ENCODE assay signal across 10 cellular contexts in the genomic region with DNA sequence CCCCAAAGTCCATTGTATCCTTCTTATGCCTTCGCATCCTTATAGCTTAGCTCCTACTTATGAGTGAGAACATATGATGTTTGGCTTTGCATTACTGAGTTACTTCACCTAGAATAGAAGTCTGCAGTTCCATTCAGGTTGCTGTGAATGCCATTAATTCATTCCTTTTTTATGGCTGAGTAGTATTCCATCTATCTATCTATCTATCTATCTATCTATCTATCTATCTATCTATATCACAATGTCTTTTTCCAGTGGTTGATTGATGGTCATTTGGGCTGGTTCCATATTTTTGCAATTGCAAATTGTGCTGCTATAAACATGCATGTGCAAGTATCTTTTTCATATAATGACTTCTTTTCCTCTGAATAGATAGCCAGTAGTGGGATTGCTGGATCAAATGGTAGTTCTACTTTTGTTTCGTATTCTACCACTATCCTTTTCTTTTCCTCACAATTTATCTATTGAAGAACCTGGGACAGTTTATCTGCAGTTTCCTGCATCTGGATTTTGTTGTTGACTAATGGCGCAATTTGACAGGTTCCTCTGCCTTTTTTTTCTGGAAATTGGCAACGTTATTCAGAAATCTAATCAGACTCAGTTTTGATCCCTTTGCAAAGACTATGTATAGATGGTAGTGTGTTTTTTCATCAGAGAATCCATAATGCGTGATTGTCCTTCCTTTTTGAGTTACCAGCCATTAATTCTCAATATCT.
"Had no signal": no experiment of that assay in that cellular context is flagged by ENCODE, and none has a peak within 500 bp of the region (broad histone marks: within the 10 kb centered on the region; RNA-seq: fewer than 3 reads in every experiment).

No MANE protein-coding gene starts in this region.

- DNase-seq: GM23248, GOT3, HFFc6, IMR-90, Karpas-422, KBM-7 had no signal

- ATAC-seq: HCT116 had no signal

- H3K36me3 ChIP-seq: HAP-1 had no signal

- H2AFZ ChIP-seq: GM23248 had no signal

- H3K9me3 Mint-ChIP-seq: HFFc6 had no signal

- H3K27ac ChIP-seq: GM23248, HL-60, KMS-11 had no signal

- H3K27ac Mint-ChIP-seq: HFFc6 had no signal

- H3K4me2 ChIP-seq: KMS-11 had no signal

- H3K9me3 ChIP-seq: HAP-1 had no signal

- H3K9ac ChIP-seq: GM23248, KMS-11 had no signal

- H3K4me3 ChIP-seq: GM23248, HAP-1 had no signal

- H3K4me3 Mint-ChIP-seq: HFFc6 had no signal
